In genomic region chr2:219207254-219207883, GRCh38 we compare ENCODE assay signal across 1 cellular context.
TF ChIP-seq lines count a peak whose summit lies in the region.

No MANE protein-coding gene starts in this region.

TF ChIP-seq in HepG2, 621 proteins besides CTCF, POLR2A, EP300 and RAD21 (continued from another document):
- TF ChIP-seq TEF (CRISPR knock-in tag; IDR thresholded peaks at IDR 0.05) (no peak), RELA (CRISPR knock-in tag; IDR thresholded peaks at IDR 0.05) (no peak), SALL2 (CRISPR knock-in tag; IDR thresholded peaks at IDR 0.05) (no peak), ARID3A (IDR thresholded peaks at IDR 0.05; ENCODE audit: low read depth, low read length) (no peak), ZNF18 (CRISPR knock-in tag; IDR thresholded peaks at IDR 0.05; ENCODE audit: insufficient replicate concordance) (no peak), BATF2 (CRISPR knock-in tag; IDR thresholded peaks at IDR 0.05) (no peak), ZNF570 (CRISPR knock-in tag; IDR thresholded peaks at IDR 0.05; ENCODE audit: borderline replicate concordance) (no peak), GMEB1 (CRISPR knock-in tag; IDR thresholded peaks at IDR 0.05; ENCODE audit: borderline replicate concordance) (no peak), ZNF251 (CRISPR knock-in tag; IDR thresholded peaks at IDR 0.05) (0 out of 2 replicates have a peak, but pooled peaks have one; percentile 44), ZNF75D (CRISPR knock-in tag; IDR thresholded peaks at IDR 0.05; ENCODE audit: borderline replicate concordance) (no peak), RBFOX2 (IDR thresholded peaks at IDR 0.05; ENCODE audit: low read depth, low read length) (peak; percentile 52), SMC3 (IDR thresholded peaks at IDR 0.05; ENCODE audit: low read length) (no peak), ZNF335 (CRISPR knock-in tag; IDR thresholded peaks at IDR 0.05) (no peak), ZNF280D (CRISPR knock-in tag; IDR thresholded peaks at IDR 0.05) (no peak), ZNF142 (CRISPR knock-in tag; IDR thresholded peaks at IDR 0.05) (no peak), TRIM24 (CRISPR knock-in tag; IDR thresholded peaks at IDR 0.05) (no peak), CAMTA2 (CRISPR knock-in tag; IDR thresholded peaks at IDR 0.05; ENCODE audit: borderline replicate concordance) (no peak), ZNF282 (IDR thresholded peaks at IDR 0.05; ENCODE audit: partially characterized antibody) (no peak), NFE2 (CRISPR knock-in tag; IDR thresholded peaks at IDR 0.05) (no peak), RAD51 (IDR thresholded peaks at IDR 0.05; ENCODE audit: borderline replicate concordance) (no peak), ZFP41 (CRISPR knock-in tag; IDR thresholded peaks at IDR 0.05; ENCODE audit: borderline replicate concordance) (no peak), ZFP1 (CRISPR knock-in tag; IDR thresholded peaks at IDR 0.05) (no peak), PRPF4 (IDR thresholded peaks at IDR 0.05; ENCODE audit: low read depth, low read length, poor library complexity, severe bottlenecking) (no peak), MZF1 (CRISPR knock-in tag; IDR thresholded peaks at IDR 0.05; ENCODE audit: borderline replicate concordance) (no peak), EHMT2 (IDR thresholded peaks at IDR 0.05; ENCODE audit: borderline replicate concordance, low read depth, low read length) (no peak), IRX3 (CRISPR knock-in tag; IDR thresholded peaks at IDR 0.05; ENCODE audit: borderline replicate concordance, low read depth) (no peak), NCOA2 (CRISPR knock-in tag; IDR thresholded peaks at IDR 0.05) (no peak), CHD2 (IDR thresholded peaks at IDR 0.05; ENCODE audit: low read depth, low read length) (no peak), AKAP8 (CRISPR knock-in tag; IDR thresholded peaks at IDR 0.05) (0 out of 2 replicates have a peak, but pooled peaks have one; percentile 13), PCBP1 (IDR thresholded peaks at IDR 0.05; ENCODE audit: borderline replicate concordance, low read depth, low read length) (no peak), ZXDC (CRISPR knock-in tag; IDR thresholded peaks at IDR 0.05) (0 out of 2 replicates have a peak, but pooled peaks have one; percentile 9), SRF (IDR thresholded peaks at IDR 0.05; ENCODE audit: low read depth, low read length) (no peak)
